Comparison of ENCODE assay signal across 10 cellular contexts in the genomic region with DNA sequence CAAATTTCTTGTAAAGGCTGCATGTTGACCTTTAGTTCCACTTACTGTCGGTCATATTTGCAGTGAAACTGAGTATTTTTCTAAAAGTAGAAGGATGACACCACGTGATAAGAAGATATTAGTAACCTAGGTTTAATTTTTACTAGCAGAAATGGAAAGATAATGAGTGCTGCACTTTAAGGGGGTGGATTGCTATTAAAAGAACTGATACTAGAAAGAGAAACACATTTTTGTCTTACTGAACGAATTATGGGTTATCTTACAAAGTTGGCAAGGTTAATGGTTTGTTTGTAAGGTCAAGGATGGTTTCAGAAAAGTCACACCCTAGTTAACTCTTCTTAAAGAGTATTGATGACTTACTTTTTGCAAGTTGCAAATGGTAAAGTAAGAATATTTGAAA. TPM values are rescaled to one million over a fixed set of nuclear protein-coding genes. Genes with fewer than 3 reads are reported as not detected.
DNase-seq lines count a peak whose midpoint lies in the region; ATAC-seq and TF ChIP-seq lines count a peak whose summit lies in the region.
"Had no signal": no experiment of that assay in that cellular context is flagged by ENCODE, and none has a peak within 500 bp of the region (broad histone marks: within the 10 kb centered on the region; RNA-seq: fewer than 3 reads in every experiment).

No MANE protein-coding gene starts in this region.

- no peaks in the 10 kb centered on the region for H3K36me3 ChIP-seq in CD8-positive, alpha-beta memory T cell (ENCODE audit: insufficient read depth, low read length)

- no peak for TF ChIP-seq CTCF in brain (conservative IDR thresholded peaks at IDR 0.05)

- no peaks in the 10 kb centered on the region for H3K27me3 ChIP-seq in CD8-positive, alpha-beta memory T cell (ENCODE audit: insufficient read depth, low read length, poor library complexity, severe bottlenecking)

- H3K27me3 Mint-ChIP-seq in CD8-positive, alpha-beta memory T cell = peaks cover 2 to 4% of the 10 kb centered on the region in 2 donors
- peaks cover 6% of the 10 kb centered on the region for H3K27me3 Mint-ChIP-seq in brain
- H3K27me3 Mint-ChIP-seq in stimulated activated naive B cell treated with anti-CD40 and anti-IgM and Interleukin-4, amounts not matched to agents 10 μg/mL and 1 μg/mL and 100 μg/mL, for 72 hours = peaks cover 0 to 4% of the 10 kb centered on the region in 2 donors

- no peaks in the 10 kb centered on the region for H3K9me3 ChIP-seq in CD8-positive, alpha-beta memory T cell (ENCODE audit: low read length)

- H3K9me3 Mint-ChIP-seq in CD8-positive, alpha-beta memory T cell = no peaks in the 10 kb centered on the region
- H3K9me3 Mint-ChIP-seq in brain = no peaks in the 10 kb centered on the region
- no peaks in the 10 kb centered on the region for H3K9me3 Mint-ChIP-seq in stimulated activated naive B cell treated with anti-CD40 and anti-IgM and Interleukin-4, amounts not matched to agents 10 μg/mL and 1 μg/mL and 100 μg/mL, for 72 hours

- H3K36me3 Mint-ChIP-seq in CD8-positive, alpha-beta memory T cell = peaks cover 0 to 2% (median 0%) of the 10 kb centered on the region in 3 donors
- H3K36me3 Mint-ChIP-seq in brain = peaks cover 11% of the 10 kb centered on the region
- no peaks in the 10 kb centered on the region for H3K36me3 Mint-ChIP-seq in stimulated activated naive B cell treated with anti-CD40 and anti-IgM and Interleukin-4, amounts not matched to agents 10 μg/mL and 1 μg/mL and 100 μg/mL, for 72 hours

- no peak overlapping the region for H3K4me3 ChIP-seq in CD8-positive, alpha-beta memory T cell (ENCODE audit: low read length)
- H3K4me3 ChIP-seq: lung had no signal

- H3K4me3 Mint-ChIP-seq in CD8-positive, alpha-beta memory T cell = peak overlapping the region in 5 of 7 donors; percentile 2 to 63 (median 5)
- peak overlapping the region; percentile 76 to 96 (median 83) for H3K4me3 Mint-ChIP-seq in brain
- peak overlapping the region in 1 of 2 donors; percentile 43 for H3K4me3 Mint-ChIP-seq in stimulated activated naive B cell treated with anti-CD40 and anti-IgM and Interleukin-4, amounts not matched to agents 10 μg/mL and 1 μg/mL and 100 μg/mL, for 72 hours

- H3K4me1 ChIP-seq in CD8-positive, alpha-beta memory T cell (ENCODE audit: insufficient read depth, low read length) = peaks cover 4% of the 10 kb centered on the region

- H3K27ac Mint-ChIP-seq in CD8-positive, alpha-beta memory T cell = peak overlapping the region in 1 of 8 donors; percentile 10
- peak overlapping the region in 2 of 5 experiments; percentile 1 to 70 for H3K27ac Mint-ChIP-seq in brain
- H3K27ac Mint-ChIP-seq in stimulated activated naive B cell treated with anti-CD40 and anti-IgM and Interleukin-4, amounts not matched to agents 10 μg/mL and 1 μg/mL and 100 μg/mL, for 72 hours = no peak overlapping the region

- no peak for DNase-seq in CD8-positive, alpha-beta memory T cell
- no peak for DNase-seq in stimulated activated naive B cell treated with anti-CD40 and anti-IgM and Interleukin-4, amounts not matched to agents 10 μg/mL and 1 μg/mL and 100 μg/mL, for 72 hours
- DNase-seq in NCI-H446 (lab: John Stamatoyannopoulos, UW) = no peak
- DNase-seq in DMS79 treated with DMSO at 0.1 percent for 48 hours (lab: John Stamatoyannopoulos, UW) = no peak
- DNase-seq in NCI-H146 (lab: John Stamatoyannopoulos, UW) = no peak
- DNase-seq: activated CD8-positive, alpha-beta memory T cell treated with anti-CD3 and anti-CD28 coated beads, Interleukin-2, amount 50 U/mL, for 48 hours had no signal

- H3K4me1 Mint-ChIP-seq in CD8-positive, alpha-beta memory T cell = peaks cover 15 to 32% (median 24%) of the 10 kb centered on the region in 3 donors
- H3K4me1 Mint-ChIP-seq in brain = peaks cover 74% of the 10 kb centered on the region
- H3K4me1 Mint-ChIP-seq in stimulated activated naive B cell treated with anti-CD40 and anti-IgM and Interleukin-4, amounts not matched to agents 10 μg/mL and 1 μg/mL and 100 μg/mL, for 72 hours = peaks cover 9 to 32% of the 10 kb centered on the region in 2 donors

- POLR2A ChIA-PET in CD8-positive, alpha-beta memory T cell (lab: Charles Lee) = interaction anchor here (1.4 kb wide), 1 partner anchor 141 kb away, joined by 3 read pairs; the partner anchor contains the start of genes GIN1 and PPIP5K2

- H3K27ac ChIP-seq in CD8-positive, alpha-beta memory T cell (ENCODE audit: low read depth, low read length) = no peak overlapping the region

- ATAC-seq in GM19043 (IDR thresholded peaks at IDR 0.05; ENCODE audit: low read depth, unreplicated experiment) (peak; percentile 39), HG03064 (IDR thresholded peaks at IDR 0.05; ENCODE audit: low read depth, unreplicated experiment) (peak; percentile 43)
- ATAC-seq in stimulated activated naive B cell treated with anti-CD40 and anti-IgM and Interleukin-4, amounts not matched to agents 10 μg/mL and 1 μg/mL and 100 μg/mL, for 72 hours (replicated peaks) = no peak

- CTCF ChIA-PET in CD8-positive, alpha-beta memory T cell (lab: Charles Lee) = no interaction called here

RNA-seq across cellular contexts. Expression of gene MACIR, which starts 2.4 kb away (rescaled TPM):
- total RNA-seq in CD8-positive, alpha-beta memory T cell = 10 to 100 TPM in 1 of 2 experiments, 1 to 10 TPM in 1; 9.9 to 10.5 TPM
- 2.8 TPM for polyA plus RNA-seq in CD8-positive, alpha-beta memory T cell
- 8.6 TPM for polyA plus RNA-seq in brain (ENCODE audit: insufficient read depth, low read depth, low replicate concordance)

Comparison
In these comparisons a context has a peak if more than half of its experiments do, and no peak if none do; other contexts are left out.
1. ATAC-seq: peak in GM19043 (single experiment) and HG03064 (single experiment); none in stimulated activated naive B cell treated with anti-CD40 and anti-IgM and Interleukin-4, amounts not matched to agents 10 μg/mL and 1 μg/mL and 100 μg/mL, for 72 hours (0 of 2).